ENCODE assay signal across 8 cellular contexts in the genomic region with DNA sequence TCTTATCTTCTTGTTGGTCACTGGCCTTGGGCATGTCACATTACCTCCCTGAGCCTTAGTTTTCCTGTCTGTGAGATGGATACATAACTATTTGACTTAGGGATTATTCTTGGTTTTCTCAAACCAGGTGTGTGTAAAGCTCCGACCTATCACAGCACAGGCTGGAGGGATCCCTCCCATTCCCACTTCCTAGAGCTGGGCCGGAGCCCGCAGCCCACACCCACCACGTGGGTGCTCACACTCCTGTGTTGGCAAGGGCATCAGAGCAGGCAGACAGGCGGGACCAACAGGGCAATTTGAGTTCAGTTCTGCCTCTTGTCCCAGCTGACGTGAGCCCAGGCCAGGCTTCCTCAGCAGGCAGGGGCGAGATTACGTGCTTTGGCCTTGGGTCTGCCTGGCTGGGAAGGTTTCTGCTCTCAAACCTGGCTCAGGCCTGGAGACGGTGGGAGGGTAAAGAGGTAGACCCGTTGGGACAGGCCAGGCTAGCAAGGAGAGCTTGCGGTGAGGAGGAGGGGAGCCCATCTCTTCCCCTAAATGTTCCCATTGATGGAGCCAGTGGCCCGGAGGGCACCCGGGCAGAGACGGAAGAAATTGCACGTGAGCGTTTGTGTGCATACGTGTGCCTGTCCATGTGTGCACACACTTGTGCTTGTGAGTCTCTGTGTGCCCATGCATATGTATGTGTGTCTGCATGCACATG. TPM values are rescaled to one million over a fixed set of nuclear protein-coding genes. Genes with fewer than 3 reads are reported as not detected.
DNase-seq lines count a peak whose midpoint lies in the region; ATAC-seq, FAIRE-seq and TF ChIP-seq lines count a peak whose summit lies in the region.

No MANE protein-coding gene starts in this region.

- H3K4ac ChIP-seq in H9 (ENCODE audit: low read depth, low read length) = no peak overlapping the region

- H4K8ac ChIP-seq in H9 (replicated peaks; ENCODE audit: insufficient read length, low read depth, low read length) = no peak overlapping the region

- H4K5ac ChIP-seq in H9 (ENCODE audit: insufficient read length, low read depth, low read length) = no peak overlapping the region

- H2BK15ac ChIP-seq in H9 (ENCODE audit: low read depth, low read length) = no peak overlapping the region

- H2BK5ac ChIP-seq in H9 (ENCODE audit: insufficient read length, low read length) = no peak overlapping the region

- peak overlapping the region; percentile 91 to 97 (median 96) for H3K4me3 Mint-ChIP-seq in CD4-positive, alpha-beta memory T cell
- H3K4me3 Mint-ChIP-seq in naive thymus-derived CD4-positive, alpha-beta T cell = peak overlapping the region; percentile 89 to 98 (median 96)
- no peak overlapping the region; a peak in 1 of 5 replicates for H3K4me3 Mint-ChIP-seq in H9

- no peak overlapping the region for H3K18ac ChIP-seq in H9 (ENCODE audit: insufficient read length, low read depth, low read length)

- no peak overlapping the region for H3T11ph ChIP-seq in H9 (ENCODE audit: low read length)

- H3K36me3 ChIP-seq in CD4-positive, alpha-beta memory T cell (ENCODE audit: insufficient read depth, low read length) = no peaks in the 10 kb centered on the region
- H3K36me3 ChIP-seq in K562 (ENCODE audit: control insufficient read depth, insufficient read depth, low read length) = no peaks in the 10 kb centered on the region
- H3K36me3 ChIP-seq in naive thymus-derived CD4-positive, alpha-beta T cell (ENCODE audit: control insufficient read depth in 2 of 3, insufficient read depth in 3 of 3, low read length in 3 of 3) = peaks cover 0 to 5% (median 0%) of the 10 kb centered on the region in 3 experiments

- no peaks in the 10 kb centered on the region for H3K9me3 ChIP-seq in CD4-positive, alpha-beta memory T cell (ENCODE audit: control insufficient read depth in 1 of 2, low read length in 2 of 2)
- H3K9me3 ChIP-seq in K562 (replicated peaks; ENCODE audit: control insufficient read depth, insufficient read depth, low read depth, low read length) (no peaks in the 10 kb centered on the region), H9 (ENCODE audit: control insufficient read depth, low read depth, low read length) (no peaks in the 10 kb centered on the region)
- H3K9me3 ChIP-seq in naive thymus-derived CD4-positive, alpha-beta T cell (ENCODE audit: control insufficient read depth in 2 of 3, low read length in 3 of 3) = no peaks in the 10 kb centered on the region

- TF ChIP-seq POLR2A in K562 (conservative IDR thresholded peaks at IDR 0.05) = no peak

- no peak for DNase-seq in CD4-positive, alpha-beta memory T cell
- DNase-seq in K562 (ENCODE audit: extremely low read depth in 1 of 4, low spot score in 3 of 4) (no peak), RKO (ENCODE audit: low spot score) (no peak), pons (ENCODE audit: low spot score) (no peak), H9 (no peak)
- peak in 1 of 9 donors; percentile 20 for DNase-seq in naive thymus-derived CD4-positive, alpha-beta T cell

- H2AK5ac ChIP-seq in H9 (ENCODE audit: insufficient read length, low read length) = no peak overlapping the region

- peaks cover 0 to 4% of the 10 kb centered on the region in 2 donors for H3K36me3 Mint-ChIP-seq in CD4-positive, alpha-beta memory T cell
- no peaks in the 10 kb centered on the region for H3K36me3 Mint-ChIP-seq in naive thymus-derived CD4-positive, alpha-beta T cell
- no peaks in the 10 kb centered on the region for H3K36me3 Mint-ChIP-seq in H9 (ENCODE audit: insufficient read depth in 1 of 3, low read depth in 3 of 3)

- CTCF ChIA-PET in CD4-positive, alpha-beta memory T cell (lab: Charles Lee; ENCODE audit: partially characterized antibody) = interaction anchor here (1.6 to 3.1 kb wide), 3 partner anchors 22 to 44 kb away, joined by 5 to 26 read pairs (median 8); no protein-coding TSS in a partner anchor
- CTCF ChIA-PET in K562 (lab: Yijun Ruan, JAX; ENCODE audit: low intra/inter-chr PET ratio) = no interaction called here
- CTCF ChIA-PET in naive thymus-derived CD4-positive, alpha-beta T cell (lab: Charles Lee) = interaction anchor here (0.7 to 1.8 kb wide), 3 partner anchors 10 to 39 kb away, joined by 3 to 5 read pairs (median 4); no protein-coding TSS in a partner anchor

- H2BK120ac ChIP-seq in H9 (ENCODE audit: low read depth, low read length, poor library complexity, severe bottlenecking) = no peak overlapping the region

- H3K27me3 ChIP-seq in CD4-positive, alpha-beta memory T cell (ENCODE audit: insufficient read depth, low read length) = no peaks in the 10 kb centered on the region
- H3K27me3 ChIP-seq in K562 (ENCODE audit: control insufficient read depth in 2 of 2, insufficient read depth in 2 of 2, low read length in 2 of 2) (peaks cover 0 to 60% of the 10 kb centered on the region in 2 experiments; a peak in 2 of 5 replicates), H9 (ENCODE audit: insufficient read depth, low read length) (no peaks in the 10 kb centered on the region)
- H3K27me3 ChIP-seq in naive thymus-derived CD4-positive, alpha-beta T cell (ENCODE audit: control insufficient read depth in 2 of 2, insufficient read depth in 2 of 2, low read length in 2 of 2) = no peaks in the 10 kb centered on the region

- H3K4me3 ChIP-seq in CD4-positive, alpha-beta memory T cell (ENCODE audit: low read length in 2 of 2) = peak overlapping the region in 1 of 2 donors; percentile 85
- H3K4me3 ChIP-seq in K562 = no peak overlapping the region
- peak overlapping the region; percentile 91 for H3K4me3 ChIP-seq in naive thymus-derived CD4-positive, alpha-beta T cell (ENCODE audit: low read length)

- peak overlapping the region; percentile 84 to 98 (median 96) for H3K27ac Mint-ChIP-seq in CD4-positive, alpha-beta memory T cell
- peak overlapping the region; percentile 85 to 99 (median 94) for H3K27ac Mint-ChIP-seq in naive thymus-derived CD4-positive, alpha-beta T cell
- peak overlapping the region in 1 of 3 experiments; percentile 60; a peak in 2 of 7 replicates for H3K27ac Mint-ChIP-seq in H9

- H3K4me2 ChIP-seq in K562 (ENCODE audit: insufficient read depth, low read length) (no peak overlapping the region), H9 (ENCODE audit: insufficient read depth, insufficient read length, low read length) (no peak overlapping the region)

- H2AFZ ChIP-seq in K562 (ENCODE audit: low read depth, low read length) (peak overlapping the region; percentile 49; the same call in 1 of the 2 replicates), H9 (ENCODE audit: low read length) (no peak overlapping the region)

- H3K4me1 Mint-ChIP-seq in CD4-positive, alpha-beta memory T cell = peaks cover 23 to 59% (median 40%) of the 10 kb centered on the region in 4 donors
- peaks cover 33 to 45% (median 42%) of the 10 kb centered on the region in 7 donors for H3K4me1 Mint-ChIP-seq in naive thymus-derived CD4-positive, alpha-beta T cell
- peaks cover 6 to 7% of the 10 kb centered on the region in 2 experiments; a peak in 3 of 4 replicates for H3K4me1 Mint-ChIP-seq in H9

- peak; percentile 0 for ATAC-seq in HG03066 (IDR thresholded peaks at IDR 0.05; ENCODE audit: low read depth, unreplicated experiment)
- ATAC-seq in K562 = no peak
- no peak for ATAC-seq in naive thymus-derived CD4-positive, alpha-beta T cell
- no peak for ATAC-seq in GM19455 (IDR thresholded peaks at IDR 0.05; ENCODE audit: unreplicated experiment)

- POLR2A ChIA-PET in CD4-positive, alpha-beta memory T cell (lab: Charles Lee; ENCODE audit: partially characterized antibody) = interaction anchor here (1.0 to 4.2 kb wide), 3 partner anchors 24 to 40 kb away, joined by 4 to 31 read pairs (median 25); partner anchors contain the start of gene ABLIM2
- POLR2A ChIA-PET in K562 (lab: Yijun Ruan, JAX) = interaction anchor here (0.6 to 1.7 kb wide), 5 partner anchors 9 to 22 kb away, joined by 3 to 5 read pairs (median 3); no protein-coding TSS in a partner anchor
- POLR2A ChIA-PET in naive thymus-derived CD4-positive, alpha-beta T cell (lab: Charles Lee) = interaction anchor here (1.0 to 1.8 kb wide), 5 partner anchors 9 to 41 kb away, joined by 3 to 11 read pairs (median 4); partner anchors contain the start of gene ABLIM2

- TF ChIP-seq RAD21 in K562 (CRISPR knock-in tag; conservative IDR thresholded peaks at IDR 0.05 in 1 of 2, IDR thresholded peaks at IDR 0.05 in 1 of 2) = no peak

- WGBS in K562 (ENCODE audit: insufficient coverage, low coverage, missing lambda C conversion rate) = 57% methylated on average over 17 of the region's 17 CpGs
- no CpG with 5 or more reads among the region's 17 CpGs for WGBS in H9 (ENCODE audit: extremely low coverage, insufficient read length, low lambda C conversion rate)

- FAIRE-seq in K562 (lab: Jason Lieb, UNC) = no peak

- TF ChIP-seq CTCF in K562 (IDR thresholded peaks at IDR 0.05 in 2 of 3, conservative IDR thresholded peaks at IDR 0.05 in 1 of 3; ENCODE audit: insufficient read depth in 2 of 3, low read depth in 1 of 3, low read length in 3 of 3) (no peak), H9 (conservative IDR thresholded peaks at IDR 0.05) (no peak)

- H3K9ac ChIP-seq in K562 (ENCODE audit: insufficient read depth in 1 of 2, low read depth in 2 of 2, low read length in 2 of 2) (no peak overlapping the region), H9 (ENCODE audit: extremely low read depth, insufficient read length, low read length) (no peak overlapping the region)

- peaks cover 54% of the 10 kb centered on the region for H3K4me1 ChIP-seq in CD4-positive, alpha-beta memory T cell (ENCODE audit: insufficient read depth, low read length)
- peaks cover 16 to 21% of the 10 kb centered on the region in 2 experiments for H3K4me1 ChIP-seq in K562 (replicated peaks in 1 of 2; ENCODE audit: control insufficient read depth in 2 of 2, insufficient read depth in 2 of 2, low read length in 2 of 2)
- peaks cover 22 to 27% of the 10 kb centered on the region in 2 donors for H3K4me1 ChIP-seq in naive thymus-derived CD4-positive, alpha-beta T cell (ENCODE audit: control insufficient read depth in 2 of 2, insufficient read depth in 2 of 2, low read length in 2 of 2)
- no peaks in the 10 kb centered on the region for H3K4me1 ChIP-seq in H9 (ENCODE audit: insufficient read depth, low read length)

- no peaks in the 10 kb centered on the region for H3K27me3 Mint-ChIP-seq in CD4-positive, alpha-beta memory T cell
- peaks cover 0 to 3% (median 0%) of the 10 kb centered on the region in 5 donors for H3K27me3 Mint-ChIP-seq in naive thymus-derived CD4-positive, alpha-beta T cell
- H3K27me3 Mint-ChIP-seq in H9 (ENCODE audit: low read depth) = peaks cover 1% of the 10 kb centered on the region

- no peak overlapping the region for H2BK12ac ChIP-seq in H9 (ENCODE audit: insufficient read length, low read depth, low read length)

- in situ Hi-C loops in K562 (cut with MboI) = no loop called here

- no peak overlapping the region for H3K23ac ChIP-seq in H9 (ENCODE audit: insufficient read length, low read depth, low read length)

- H4K20me1 ChIP-seq in K562 (replicated peaks; ENCODE audit: control insufficient read depth, insufficient read depth, low read length) (no peaks in the 10 kb centered on the region; the same call in 1 of the 2 replicates), H9 (ENCODE audit: control insufficient read depth, insufficient read depth, insufficient read length) (no peaks in the 10 kb centered on the region)

- no peaks in the 10 kb centered on the region for H3K79me2 ChIP-seq in K562 (ENCODE audit: control insufficient read depth, insufficient read depth, low read length)
- H3K79me2 ChIP-seq in H9 (ENCODE audit: insufficient read depth, low read length) = no peaks in the 10 kb centered on the region

- BruUV-seq in K562 (replicated peaks; lab: Mats Ljungman, UMichigan) = no TSS peak

- H3K9me3 Mint-ChIP-seq in CD4-positive, alpha-beta memory T cell = no peaks in the 10 kb centered on the region
- H3K9me3 Mint-ChIP-seq in naive thymus-derived CD4-positive, alpha-beta T cell = no peaks in the 10 kb centered on the region
- no peaks in the 10 kb centered on the region for H3K9me3 Mint-ChIP-seq in H9

- H3K9me1 ChIP-seq in K562 (ENCODE audit: control insufficient read depth, insufficient read depth, low read length) = no peaks in the 10 kb centered on the region

- TF ChIP-seq EP300 in K562 (IDR thresholded peaks at IDR 0.05; ENCODE audit: low read length) = no peak

- no peak overlapping the region for H4K91ac ChIP-seq in H9 (ENCODE audit: insufficient read length, low read depth, low read length)

- no peak overlapping the region for H3K56ac ChIP-seq in H9 (ENCODE audit: insufficient read length, low read depth, low read length)

- H3K23me2 ChIP-seq in H9 (ENCODE audit: insufficient read length, low read depth, low read length, poor library complexity, severe bottlenecking) = no peaks in the 10 kb centered on the region

- peak overlapping the region; percentile 84 for H3K27ac ChIP-seq in CD4-positive, alpha-beta memory T cell (ENCODE audit: low read depth, low read length)
- H3K27ac ChIP-seq in K562 (ENCODE audit: extremely low read depth, low read depth, low read length) = no peak overlapping the region
- peak overlapping the region; percentile 84 for H3K27ac ChIP-seq in naive thymus-derived CD4-positive, alpha-beta T cell (ENCODE audit: low read depth, low read length)
- H3K27ac ChIP-seq in H9 (ENCODE audit: insufficient read length, low read depth, low read length) = no peak overlapping the region

- no peak overlapping the region for H2BK20ac ChIP-seq in H9 (ENCODE audit: low read depth, low read length, poor library complexity, severe bottlenecking)

- no peak overlapping the region; the same call in 1 of the 2 replicates for H3K14ac ChIP-seq in H9 (ENCODE audit: insufficient read depth, low read length)

- intact Hi-C loops in CD4-positive, alpha-beta memory T cell (cut with micrococcal nuclease) = no loop called here
- intact Hi-C loops in K562 (cut with micrococcal nuclease) = no loop called here
- intact Hi-C loops in naive thymus-derived CD4-positive, alpha-beta T cell (cut with micrococcal nuclease) = loop anchor here (2.0 to 5.0 kb wide), 2 partner anchors 22 to 1291 kb away; partner anchors contain the start of gene TBC1D14 (in 1 of the 2)

- H3K79me1 ChIP-seq in H9 (ENCODE audit: insufficient read depth, low read depth, low read length, poor library complexity, severe bottlenecking) = no peaks in the 10 kb centered on the region

RNA-seq across cellular contexts. Expression of gene SH3TC1, which starts 0.7 kb away (rescaled TPM):
- total RNA-seq in CD4-positive, alpha-beta memory T cell = 10 to 100 TPM; 37.1 to 41.3 TPM
- polyA plus RNA-seq in CD4-positive, alpha-beta memory T cell = 10 to 100 TPM in 1 of 2 donors, 1 to 10 TPM in 1; 7.9 to 14.3 TPM
- total RNA-seq in K562 (2011; cell fraction: chromatin; rRNA removed; ENCODE audit: low replicate concordance) = 3.2 and 16.5 TPM in 2 replicates
- 8.8 and 11.8 TPM in 2 replicates for total RNA-seq in K562 (2011; cell fraction: nucleolus; rRNA removed)
- 7.0 TPM in 2 replicates for total RNA-seq in K562 (2011; cell fraction: nucleoplasm; rRNA removed)
- total RNA-seq in K562 (2014; rRNA removed) = 1.5 and 1.7 TPM in 2 replicates
- total RNA-seq in K562 (2014; rRNA removed; fragmentation: Illumina TruSeq; extraction: Trizol) = 0.32 and 0.55 TPM in 2 replicates
- 0.41 and 0.51 TPM in 2 replicates for total RNA-seq in K562 (2015; rRNA removed; fragmentation: Illumina TruSeq; extraction: Trizol)
- total RNA-seq in K562 (2021) = 1.1 and 2.1 TPM in 2 replicates
- polyA plus RNA-seq in K562 (2011; rRNA removed) = 0.38 and 0.46 TPM in 2 replicates
- 0.44 and 0.70 TPM in 2 replicates for polyA plus RNA-seq in K562 (2011; cell fraction: cytosol; rRNA removed)
- 2.6 and 3.4 TPM in 2 replicates for polyA plus RNA-seq in K562 (2011; cell fraction: nucleus; rRNA removed)
- polyA plus RNA-seq in K562 (2012) = 1.2 and 19.6 TPM in 2 replicates
- 0.46 and 0.87 TPM in 2 replicates for polyA plus RNA-seq in K562 (2014; fragmentation: Illumina TruSeq; extraction: Trizol)
- under 1 TPM in 1 of 2 experiments, not detected in 1; 0.04 TPM for polyA plus RNA-seq in K562 (2014; fragmentation: Nextera tagmentation; extraction: Ambion mirVana)
- 0.45 and 0.88 TPM in 2 replicates for polyA plus RNA-seq in K562 (2014; rRNA removed)
- polyA minus RNA-seq in K562 (2011; rRNA and poly(A)+ RNA removed) = 0.18 and 0.45 TPM in 2 replicates
- 0.48 and 1.6 TPM in 2 replicates for polyA minus RNA-seq in K562 (2011; cell fraction: cytosol; rRNA and poly(A)+ RNA removed)
- polyA minus RNA-seq in K562 (2011; cell fraction: nucleus; rRNA and poly(A)+ RNA removed) = 3.6 and 4.7 TPM in 2 replicates
- total RNA-seq in naive thymus-derived CD4-positive, alpha-beta T cell = 100 to 1,000 TPM in 1 of 5 experiments, 10 to 100 TPM in 4; 33.8 to 120 (median 41.2) TPM
- 10 to 100 TPM in 1 of 2 donors, 1 to 10 TPM in 1; 6.5 to 12.1 TPM for polyA plus RNA-seq in naive thymus-derived CD4-positive, alpha-beta T cell
- total RNA-seq in H9 (2021) = 0.39 and 0.74 TPM in 2 replicates

RNA-seq across cellular contexts. Expression of gene ABLIM2, which starts 39.7 kb away (rescaled TPM):
- 1 to 10 TPM; 6.2 to 7.9 TPM for total RNA-seq in CD4-positive, alpha-beta memory T cell
- polyA plus RNA-seq in CD4-positive, alpha-beta memory T cell = 1 to 10 TPM in 1 of 2 donors, under 1 TPM in 1; 0.44 to 1.3 TPM
- not detected in 2 replicates for total RNA-seq in K562 (2011; cell fraction: chromatin; rRNA removed; ENCODE audit: low replicate concordance)
- not detected in 2 replicates for total RNA-seq in K562 (2011; cell fraction: nucleolus; rRNA removed)
- not detected in 2 replicates for total RNA-seq in K562 (2011; cell fraction: nucleoplasm; rRNA removed)
- not detected in 2 replicates for total RNA-seq in K562 (2014; rRNA removed)
- total RNA-seq in K562 (2014; rRNA removed; fragmentation: Illumina TruSeq; extraction: Trizol) = not detected in 2 replicates
- total RNA-seq in K562 (2015; rRNA removed; fragmentation: Illumina TruSeq; extraction: Trizol) = not detected in 2 replicates
- not detected in 2 replicates for total RNA-seq in K562 (2021)
- not detected in 2 replicates for polyA plus RNA-seq in K562 (2011; rRNA removed)
- polyA plus RNA-seq in K562 (2011; cell fraction: cytosol; rRNA removed) = not detected in 2 replicates
- not detected in 2 replicates for polyA plus RNA-seq in K562 (2011; cell fraction: nucleus; rRNA removed)
- polyA plus RNA-seq in K562 (2012) = not detected in 2 replicates
- not detected in 2 replicates for polyA plus RNA-seq in K562 (2014; fragmentation: Illumina TruSeq; extraction: Trizol)
- not detected for polyA plus RNA-seq in K562 (2014; fragmentation: Nextera tagmentation; extraction: Ambion mirVana)
- polyA plus RNA-seq in K562 (2014; rRNA removed) = not detected in 2 replicates
- polyA minus RNA-seq in K562 (2011; rRNA and poly(A)+ RNA removed) = not detected in 2 replicates
- not detected in 2 replicates for polyA minus RNA-seq in K562 (2011; cell fraction: cytosol; rRNA and poly(A)+ RNA removed)
- polyA minus RNA-seq in K562 (2011; cell fraction: nucleus; rRNA and poly(A)+ RNA removed) = not detected in 2 replicates
- total RNA-seq in naive thymus-derived CD4-positive, alpha-beta T cell = 1 to 10 TPM in 4 of 5 experiments, under 1 TPM in 1; 0.22 to 4.9 (median 3.1) TPM
- polyA plus RNA-seq in naive thymus-derived CD4-positive, alpha-beta T cell = 1 to 10 TPM in 1 of 2 donors, under 1 TPM in 1; 0.99 to 5.8 TPM
- 0.90 and 1.0 TPM in 2 replicates for total RNA-seq in H9 (2021)

Comparison
In these comparisons a context has a peak if more than half of its experiments do, and no peak if none do; other contexts are left out.
1. H3K27ac ChIP-seq: peak in CD4-positive, alpha-beta memory T cell (single experiment) and naive thymus-derived CD4-positive, alpha-beta T cell (single experiment); none in K562 (single experiment) and H9 (single experiment).
2. H3K4me3 Mint-ChIP-seq: peak in CD4-positive, alpha-beta memory T cell (8 of 8) and naive thymus-derived CD4-positive, alpha-beta T cell (10 of 10); none in H9 (0 of 2).
3. intact Hi-C loops: an anchor here in naive thymus-derived CD4-positive, alpha-beta T cell (2.0 to 5.0 kb wide); none called in CD4-positive, alpha-beta memory T cell and K562.